Comparison of ENCODE assay signal across 9 cellular contexts in the genomic region with DNA sequence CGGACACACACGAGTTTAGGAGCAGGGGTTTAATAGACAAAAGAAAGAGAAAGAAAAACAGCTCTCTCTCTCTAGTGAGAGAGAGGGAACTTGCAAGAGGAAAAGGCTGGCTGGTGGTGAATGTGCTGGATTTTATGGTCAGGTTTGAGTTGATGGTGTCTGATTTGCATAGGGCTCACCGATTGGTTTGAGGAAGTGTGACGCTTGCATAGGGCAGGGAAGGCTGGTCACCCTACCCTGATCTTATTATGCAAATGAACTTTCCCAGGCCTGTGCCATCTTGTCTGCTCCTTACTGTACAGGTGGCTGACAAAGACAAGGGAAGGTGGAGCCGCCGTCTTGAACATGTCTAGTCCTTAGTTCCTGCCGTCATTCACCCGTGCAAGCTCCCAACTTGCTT.
DNase-seq lines count a peak whose midpoint lies in the region; ATAC-seq and TF ChIP-seq lines count a peak whose summit lies in the region.
"Had no signal": no experiment of that assay in that cellular context is flagged by ENCODE, and none has a peak within 500 bp of the region (broad histone marks: within the 10 kb centered on the region; RNA-seq: fewer than 3 reads in every experiment).

No MANE protein-coding gene starts in this region.

- H3K36me3 ChIP-seq in parathyroid adenoma (ENCODE audit: control insufficient read depth, insufficient read depth, low read length) (no peaks in the 10 kb centered on the region), H7 (replicated peaks; ENCODE audit: control insufficient read depth, insufficient read depth, low read length) (no peaks in the 10 kb centered on the region)

- H3K27ac Mint-ChIP-seq in chondrocyte (ENCODE audit: unreplicated experiment) (peak overlapping the region; percentile 59), T-helper 17 cell (no peak overlapping the region)
- no peak overlapping the region for H3K27ac Mint-ChIP-seq in activated T-cell treated with anti-CD3 and anti-CD28 coated beads, Interleukin-2, amount 50 U/mL, for 72 hours

- TF ChIP-seq CTCF in chondrocyte (IDR thresholded peaks at IDR 0.05), result no peak
- TF ChIP-seq CTCF in parathyroid adenoma (IDR thresholded peaks at IDR 0.05), result no peak

- H3K27me3 ChIP-seq in parathyroid adenoma (ENCODE audit: control insufficient read depth, insufficient read depth, low read length) (no peaks in the 10 kb centered on the region), H7 (ENCODE audit: control insufficient read depth, insufficient read depth, low read length) (no peaks in the 10 kb centered on the region)

- H3K36me3 Mint-ChIP-seq in chondrocyte (ENCODE audit: low read depth), result no peaks in the 10 kb centered on the region
- no peaks in the 10 kb centered on the region for H3K36me3 Mint-ChIP-seq in T-helper 17 cell (ENCODE audit: low read depth)
- H3K36me3 Mint-ChIP-seq in activated T-cell treated with anti-CD3 and anti-CD28 coated beads, Interleukin-2, amount 50 U/mL, for 72 hours (ENCODE audit: insufficient read depth in 2 of 2), result no peaks in the 10 kb centered on the region

- H3K4me3 Mint-ChIP-seq in chondrocyte (ENCODE audit: unreplicated experiment) (no peak overlapping the region), T-helper 17 cell (no peak overlapping the region)
- no peak overlapping the region for H3K4me3 Mint-ChIP-seq in activated T-cell treated with anti-CD3 and anti-CD28 coated beads, Interleukin-2, amount 50 U/mL, for 72 hours

- ATAC-seq in HG02840 (IDR thresholded peaks at IDR 0.05; ENCODE audit: low FRiP score, unreplicated experiment) (no peak), T-helper 17 cell (no peak)
- no peak for ATAC-seq in activated T-cell treated with anti-CD3 and anti-CD28 coated beads, Interleukin-2, amount 50 U/mL, for 72 hours (replicated peaks in 1 of 2)

- H3K4me3 ChIP-seq in parathyroid adenoma (ENCODE audit: low read depth, low read length), result no peak overlapping the region
- no peak overlapping the region for H3K4me3 ChIP-seq in H7 (ENCODE audit: insufficient read depth, low read depth, low read length)

- H3K9ac ChIP-seq in parathyroid adenoma, result no peak overlapping the region

- peak; percentile 46 for DNase-seq in HT1080 (ENCODE audit: low read depth)
- DNase-seq in NCI-H2227 (lab: John Stamatoyannopoulos, UW; ENCODE audit: unreplicated experiment), result peak; percentile 91
- DNase-seq in chondrocyte (ENCODE audit: low spot score), result no peak
- no peak for DNase-seq in T-helper 17 cell
- DNase-seq in H7, result no peak
- no peak for DNase-seq in activated T-cell treated with anti-CD3 and anti-CD28 coated beads, Interleukin-2, amount 50 U/mL, for 72 hours
- DNase-seq: cerebellar nuclear complex had no signal

- H3K9me3 ChIP-seq in parathyroid adenoma (ENCODE audit: control insufficient read depth, low read length) (no peaks in the 10 kb centered on the region), T-helper 17 cell (ENCODE audit: control insufficient read depth, low read length, poor library complexity, severe bottlenecking) (no peaks in the 10 kb centered on the region)

- peak overlapping the region; percentile 6 for H3K27ac ChIP-seq in parathyroid adenoma

- H3K9me3 Mint-ChIP-seq in chondrocyte (ENCODE audit: low read depth), result no peaks in the 10 kb centered on the region
- H3K9me3 Mint-ChIP-seq in activated T-cell treated with anti-CD3 and anti-CD28 coated beads, Interleukin-2, amount 50 U/mL, for 72 hours, result peaks cover 7 to 11% of the 10 kb centered on the region in 2 donors

- H3K79me2 ChIP-seq in parathyroid adenoma, result no peaks in the 10 kb centered on the region

- no peaks in the 10 kb centered on the region for H3K4me1 ChIP-seq in parathyroid adenoma

- peak overlapping the region; percentile 21 for H2AFZ ChIP-seq in parathyroid adenoma

- no peak overlapping the region for H3K4me2 ChIP-seq in parathyroid adenoma (ENCODE audit: low read length)

- peaks cover 3% of the 10 kb centered on the region for H3K27me3 Mint-ChIP-seq in chondrocyte (ENCODE audit: low read depth)
- H3K27me3 Mint-ChIP-seq in T-helper 17 cell, result no peaks in the 10 kb centered on the region
- H3K27me3 Mint-ChIP-seq in activated T-cell treated with anti-CD3 and anti-CD28 coated beads, Interleukin-2, amount 50 U/mL, for 72 hours (ENCODE audit: low read depth), result no peaks in the 10 kb centered on the region

- H3K4me1 Mint-ChIP-seq in chondrocyte (ENCODE audit: low read depth) (no peaks in the 10 kb centered on the region), T-helper 17 cell (no peaks in the 10 kb centered on the region)
- H3K4me1 Mint-ChIP-seq in activated T-cell treated with anti-CD3 and anti-CD28 coated beads, Interleukin-2, amount 50 U/mL, for 72 hours (ENCODE audit: low read depth), result no peaks in the 10 kb centered on the region

Comparison
In these comparisons a context has a peak if more than half of its experiments do, and no peak if none do; other contexts are left out.
1. DNase-seq: peak in HT1080 (single experiment) and NCI-H2227 (single experiment); none in chondrocyte (single experiment), T-helper 17 cell (0 of 3), H7 (single experiment) and activated T-cell treated with anti-CD3 and anti-CD28 coated beads, Interleukin-2, amount 50 U/mL, for 72 hours (0 of 2).